Comparison of ENCODE assay signal across 1 cellular context in genomic region chr5:150789943-150790611, GRCh38.
TF ChIP-seq lines count a peak whose summit lies in the region.

No MANE protein-coding gene starts in this region.

TF ChIP-seq in IMR-90, 13 proteins besides CTCF, POLR2A, EP300 and RAD21:
- TF ChIP-seq MXI1 (IDR thresholded peaks at IDR 0.05; ENCODE audit: borderline replicate concordance, low read depth, low read length) (no peak), FOS (IDR thresholded peaks at IDR 0.05; ENCODE audit: low read depth, low read length) (peak; percentile 94), SMC3 (IDR thresholded peaks at IDR 0.05; ENCODE audit: low read depth, low read length) (no peak), CHD1 (IDR thresholded peaks at IDR 0.05; ENCODE audit: low read depth, low read length) (no peak), MAZ (IDR thresholded peaks at IDR 0.05; ENCODE audit: borderline replicate concordance, low read depth, low read length) (peak; percentile 33; the same call in 1 of the 2 replicates), BHLHE40 (IDR thresholded peaks at IDR 0.05; ENCODE audit: low read depth, low read length) (peak; percentile 70), MAFK (IDR thresholded peaks at IDR 0.05; ENCODE audit: low read depth, low read length) (peak; percentile 58), NFE2L2 (IDR thresholded peaks at IDR 0.05; ENCODE audit: low read depth, low read length) (no peak), CEBPB (IDR thresholded peaks at IDR 0.05; ENCODE audit: low read depth, low read length) (no peak; the same call in 1 of the 2 replicates), RCOR1 (IDR thresholded peaks at IDR 0.05; ENCODE audit: insufficient replicate concordance, low read length) (peak; percentile 97), RFX5 (IDR thresholded peaks at IDR 0.05; ENCODE audit: low read depth, low read length) (no peak)
- TF ChIP-seq, protein P1, sequence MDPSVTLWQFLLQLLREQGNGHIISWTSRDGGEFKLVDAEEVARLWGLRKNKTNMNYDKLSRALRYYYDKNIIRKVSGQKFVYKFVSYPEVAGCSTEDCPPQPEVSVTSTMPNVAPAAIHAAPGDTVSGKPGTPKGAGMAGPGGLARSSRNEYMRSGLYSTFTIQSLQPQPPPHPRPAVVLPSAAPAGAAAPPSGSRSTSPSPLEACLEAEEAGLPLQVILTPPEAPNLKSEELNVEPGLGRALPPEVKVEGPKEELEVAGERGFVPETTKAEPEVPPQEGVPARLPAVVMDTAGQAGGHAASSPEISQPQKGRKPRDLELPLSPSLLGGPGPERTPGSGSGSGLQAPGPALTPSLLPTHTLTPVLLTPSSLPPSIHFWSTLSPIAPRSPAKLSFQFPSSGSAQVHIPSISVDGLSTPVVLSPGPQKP (IDR thresholded peaks at IDR 0.05; ENCODE audit: borderline replicate concordance, low read depth, low read length): no peak
- TF ChIP-seq, protein P2, sequence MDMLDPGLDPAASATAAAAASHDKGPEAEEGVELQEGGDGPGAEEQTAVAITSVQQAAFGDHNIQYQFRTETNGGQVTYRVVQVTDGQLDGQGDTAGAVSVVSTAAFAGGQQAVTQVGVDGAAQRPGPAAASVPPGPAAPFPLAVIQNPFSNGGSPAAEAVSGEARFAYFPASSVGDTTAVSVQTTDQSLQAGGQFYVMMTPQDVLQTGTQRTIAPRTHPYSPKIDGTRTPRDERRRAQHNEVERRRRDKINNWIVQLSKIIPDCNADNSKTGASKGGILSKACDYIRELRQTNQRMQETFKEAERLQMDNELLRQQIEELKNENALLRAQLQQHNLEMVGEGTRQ (IDR thresholded peaks at IDR 0.05; ENCODE audit: low read depth, low read length): no peak
